In genomic region chr2:28955492-28955891, GRCh38 we compare ENCODE assay signal across 18 cellular contexts. TPM values are rescaled to one million over a fixed set of nuclear protein-coding genes. Genes with fewer than 3 reads are reported as not detected.
A peak's percentile ranks its signal among the peaks of the same experiment; 100 is the strongest.
DNase-seq lines count a peak whose midpoint lies in the region; ATAC-seq, FAIRE-seq and TF ChIP-seq lines count a peak whose summit lies in the region.
"Had no signal": no experiment of that assay in that cellular context is flagged by ENCODE, and none has a peak within 500 bp of the region (broad histone marks: within the 10 kb centered on the region; RNA-seq: fewer than 3 reads in every experiment).

No MANE protein-coding gene starts in this region.

- H3K9ac ChIP-seq in HepG2 (ENCODE audit: insufficient read depth, low read depth, low read length), result no peak overlapping the region
- H3K9ac ChIP-seq in K562 (ENCODE audit: insufficient read depth in 1 of 2, low read depth in 2 of 2, low read length in 2 of 2), result peak overlapping the region in 1 of 2 experiments; percentile 27; a peak in 1 of 4 replicates

- H3K36me3 Mint-ChIP-seq in immature natural killer cell, result no peaks in the 10 kb centered on the region

- H3K27ac Mint-ChIP-seq in immature natural killer cell, result no peak overlapping the region

- peak overlapping the region in 1 of 3 experiments; percentile 19; a peak in 2 of 6 replicates for H3K4me3 ChIP-seq in HepG2 (replicated peaks in 1 of 3; ENCODE audit: insufficient read depth in 1 of 3, low read depth in 2 of 3, low read length in 3 of 3)
- H3K4me3 ChIP-seq in right lobe of liver, result no peak overlapping the region
- H3K4me3 ChIP-seq in K562, result no peak overlapping the region
- H3K4me3 ChIP-seq: A549 had no signal

- H3K4me3 Mint-ChIP-seq in immature natural killer cell, result no peak overlapping the region

- no peaks in the 10 kb centered on the region for H3K9me3 ChIP-seq in HepG2 (ENCODE audit: low read length)
- no peaks in the 10 kb centered on the region for H3K9me3 ChIP-seq in right lobe of liver
- no peaks in the 10 kb centered on the region for H3K9me3 ChIP-seq in K562 (replicated peaks; ENCODE audit: control insufficient read depth, insufficient read depth, low read depth, low read length)
- H3K9me3 ChIP-seq: A549 had no signal

- peak overlapping the region; percentile 37 for H2AFZ ChIP-seq in HepG2 (ENCODE audit: low read length)
- H2AFZ ChIP-seq in K562 (ENCODE audit: low read depth, low read length), result peak overlapping the region; percentile 83; the same call in 1 of the 2 replicates

- no peaks in the 10 kb centered on the region for H4K20me1 ChIP-seq in HepG2 (ENCODE audit: insufficient read depth, low read length)
- H4K20me1 ChIP-seq in K562 (replicated peaks; ENCODE audit: control insufficient read depth, insufficient read depth, low read length), result peaks cover 4% of the 10 kb centered on the region; the same call in 1 of the 2 replicates

- TF ChIP-seq EP300 in HepG2 (IDR thresholded peaks at IDR 0.05; ENCODE audit: low read depth in 2 of 2, low read length in 2 of 2) (no peak), HepG2 (CRISPR knock-in tag; IDR thresholded peaks at IDR 0.05; ENCODE audit: borderline replicate concordance) (no peak), K562 (IDR thresholded peaks at IDR 0.05; ENCODE audit: low read length) (no peak)

- FAIRE-seq in HepG2 (lab: Jason Lieb, UNC) (no peak), K562 (lab: Jason Lieb, UNC) (peak; percentile 6)
- FAIRE-seq: A549, GM12891, GM18507 had no signal

- ATAC-seq in HepG2 (no peak; the same call in 2 of the 3 replicates), right lobe of liver (no peak), K562 (peak; percentile 24), GM21619 (IDR thresholded peaks at IDR 0.05; ENCODE audit: unreplicated experiment) (no peak)
- ATAC-seq: A549 had no signal

- no peaks in the 10 kb centered on the region for H3K9me3 Mint-ChIP-seq in immature natural killer cell

- DNase-seq in HepG2 (ENCODE audit: low spot score) (no peak), right lobe of liver (no peak), K562 (ENCODE audit: extremely low read depth in 1 of 4, low spot score in 3 of 4) (peak in 1 of 4 experiments; percentile 13), iPS-NIHi7 (ENCODE audit: extremely low spot score) (peak; percentile 39), NCI-H1694 treated with DMSO at 0.1 percent for 48 hours (lab: John Stamatoyannopoulos, UW) (no peak), immature natural killer cell (no peak)
- DNase-seq: C1 segment of cervical spinal cord, GF-D8, IMR-90, NCI-H1105 treated with DMSO at 0.1 percent for 48 hours, NCI-H187, NCI-H510A treated with DMSO at 0.1 percent for 48 hours, SHP77 treated with DMSO at 0.1 percent for 48 hours had no signal

- H3K4me1 Mint-ChIP-seq in immature natural killer cell, result peaks cover 5 to 8% of the 10 kb centered on the region in 2 donors

- peak overlapping the region; percentile 65 for H3K4me2 ChIP-seq in HepG2 (ENCODE audit: low read depth, low read length)
- peak overlapping the region; percentile 61 for H3K4me2 ChIP-seq in K562 (ENCODE audit: insufficient read depth, low read length)
- H3K4me2 ChIP-seq: A549 had no signal

- TF ChIP-seq POLR2A in HepG2 (IDR thresholded peaks at IDR 0.05; ENCODE audit: insufficient read depth in 1 of 2, low read depth in 2 of 2, low read length in 2 of 2), result no peak
- TF ChIP-seq POLR2A in right lobe of liver (IDR thresholded peaks at IDR 0.05), result no peak
- TF ChIP-seq POLR2A in K562 (conservative IDR thresholded peaks at IDR 0.05), result no peak

- TF ChIP-seq RAD21 in HepG2 (CRISPR knock-in tag; IDR thresholded peaks at IDR 0.05), result no peak
- no peak for TF ChIP-seq RAD21 in K562 (CRISPR knock-in tag; conservative IDR thresholded peaks at IDR 0.05 in 1 of 2, IDR thresholded peaks at IDR 0.05 in 1 of 2)

- H3K36me3 ChIP-seq in HepG2 (replicated peaks in 1 of 2; ENCODE audit: control insufficient read depth in 1 of 2, insufficient read depth in 2 of 2, low read length in 2 of 2), result no peaks in the 10 kb centered on the region
- no peaks in the 10 kb centered on the region for H3K36me3 ChIP-seq in right lobe of liver
- no peaks in the 10 kb centered on the region for H3K36me3 ChIP-seq in K562 (ENCODE audit: control insufficient read depth, insufficient read depth, low read length)

- no peak overlapping the region for H3K27ac ChIP-seq in HepG2 (ENCODE audit: extremely low read length, insufficient read depth, low read length)
- no peak overlapping the region for H3K27ac ChIP-seq in right lobe of liver
- no peak overlapping the region for H3K27ac ChIP-seq in K562 (ENCODE audit: extremely low read depth, low read depth, low read length)

- H3K79me2 ChIP-seq in HepG2 (ENCODE audit: insufficient read depth, low read length) (no peaks in the 10 kb centered on the region), K562 (ENCODE audit: control insufficient read depth, insufficient read depth, low read length) (no peaks in the 10 kb centered on the region)

- 16% methylated on average over 5 of the region's 5 CpGs for WGBS in HepG2 (ENCODE audit: low lambda C conversion rate)
- 56% methylated on average over 5 of the region's 5 CpGs for WGBS in right lobe of liver (ENCODE audit: insufficient coverage, low coverage, low lambda C conversion rate, missing lambda C conversion rate)
- WGBS in K562 (ENCODE audit: insufficient coverage, low coverage, missing lambda C conversion rate), result 9% methylated on average over 5 of the region's 5 CpGs

- POLR2A ChIA-PET in HepG2 (lab: Yijun Ruan, JAX), result no interaction called here
- POLR2A ChIA-PET in K562 (lab: Yijun Ruan, JAX), result interaction anchor here (0.6 kb wide), 1 partner anchor 254 kb away, joined by 3 read pairs; no protein-coding TSS in a partner anchor

- H3K27me3 ChIP-seq in HepG2 (ENCODE audit: control insufficient read depth in 1 of 2, insufficient read depth in 2 of 2, low read length in 2 of 2) (peaks cover 0 to 6% of the 10 kb centered on the region in 2 experiments; a peak in 2 of 5 replicates), right lobe of liver (no peaks in the 10 kb centered on the region), K562 (ENCODE audit: control insufficient read depth in 2 of 2, insufficient read depth in 2 of 2, low read length in 2 of 2) (peaks cover 10% of the 10 kb centered on the region in 2 experiments; a peak in 4 of 5 replicates)

- intact Hi-C loops in HepG2 (cut with micrococcal nuclease; ENCODE audit: unreplicated experiment) (loop anchor here (5.0 to 10.0 kb wide), 2 partner anchors 152 to 889 kb away; no protein-coding TSS in a partner anchor), right lobe of liver (cut with DNase I) (no loop called here), K562 (cut with micrococcal nuclease) (loop anchor here (5.0 to 10.0 kb wide), 5 partner anchors 57 to 1119 kb away; no protein-coding TSS in a partner anchor)

- H3K27me3 Mint-ChIP-seq in immature natural killer cell (ENCODE audit: low read depth in 3 of 3), result peaks cover 2 to 7% (median 3%) of the 10 kb centered on the region in 3 donors

- peaks cover 40% of the 10 kb centered on the region for H3K4me1 ChIP-seq in HepG2 (ENCODE audit: insufficient read depth, low read length)
- peaks cover 0 to 17% (median 7%) of the 10 kb centered on the region in 4 donors for H3K4me1 ChIP-seq in right lobe of liver
- peaks cover 6 to 10% of the 10 kb centered on the region in 2 experiments; a peak in 4 of 5 replicates for H3K4me1 ChIP-seq in K562 (replicated peaks in 1 of 2; ENCODE audit: control insufficient read depth in 2 of 2, insufficient read depth in 2 of 2, low read length in 2 of 2)

- H3K9me1 ChIP-seq in K562 (ENCODE audit: control insufficient read depth, insufficient read depth, low read length), result no peaks in the 10 kb centered on the region

- BruUV-seq in HepG2 (replicated peaks; lab: Mats Ljungman, UMichigan) (no TSS peak), K562 (replicated peaks; lab: Mats Ljungman, UMichigan) (no TSS peak)

- CTCF ChIA-PET in HepG2 (lab: Yijun Ruan, JAX; ENCODE audit: low intra/inter-chr PET ratio, low total read pairs), result interaction anchor here (2.2 kb wide), 1 partner anchor 241 kb away, joined by 23 read pairs; no protein-coding TSS in a partner anchor
- CTCF ChIA-PET in K562 (lab: Yijun Ruan, JAX; ENCODE audit: low intra/inter-chr PET ratio), result interaction anchor here (1.1 to 3.0 kb wide), 2 partner anchors 134 to 242 kb away, joined by 3 to 15 read pairs; no protein-coding TSS in a partner anchor

- in situ Hi-C loops in HepG2 (cut with HindIII; ENCODE audit: extremely low pct_ligation_motif_present, low pct_unique_long_range_greater_than_20kb), result loop anchor here (5.0 to 25.0 kb wide), 2 partner anchors 237 to 1107 kb away; no protein-coding TSS in a partner anchor
- in situ Hi-C loops in K562 (cut with MboI), result loop anchor here (5.0 to 25.0 kb wide), 3 partner anchors 133 to 1107 kb away; no protein-coding TSS in a partner anchor

- no peak for TF ChIP-seq CTCF in HepG2 (CRISPR knock-in tag; IDR thresholded peaks at IDR 0.05)
- no peak for TF ChIP-seq CTCF in right lobe of liver (IDR thresholded peaks at IDR 0.05)
- TF ChIP-seq CTCF in K562 (IDR thresholded peaks at IDR 0.05 in 2 of 3, conservative IDR thresholded peaks at IDR 0.05 in 1 of 3; ENCODE audit: insufficient read depth in 2 of 3, low read depth in 1 of 3, low read length in 3 of 3), result no peak

RNA-seq across cellular contexts. Expression of gene TOGARAM2, which starts 25.6 kb away (rescaled TPM):
- total RNA-seq in HepG2 (2016; rRNA removed; fragmentation: Illumina TruSeq; extraction: Trizol) (under 0.01 TPM in 1 of 2 replicates, not detected in the other), right lobe of liver (under 1 TPM in 5 of 6 experiments, not detected in 1; 0.06 to 0.37 (median 0.14) TPM), K562 (2014; rRNA removed) (not detected in 2 replicates), K562 (2014; rRNA removed; fragmentation: Illumina TruSeq; extraction: Trizol) (not detected in 2 replicates), K562 (2015; rRNA removed; fragmentation: Illumina TruSeq; extraction: Trizol) (not detected in 2 replicates), K562 (2021) (not detected in 2 replicates)
- not detected in 2 replicates for total RNA-seq in HepG2 (2016; cell fraction: cytosol; rRNA removed; fragmentation: Illumina TruSeq; extraction: Trizol; ENCODE audit: low read depth)
- total RNA-seq in HepG2 (2016; cell fraction: insoluble cytoplasmic fraction; rRNA removed; fragmentation: Illumina TruSeq; extraction: Trizol), result not detected in 2 replicates
- not detected in 2 replicates for total RNA-seq in HepG2 (2016; cell fraction: membrane; rRNA removed; fragmentation: Illumina TruSeq; extraction: Trizol)
- total RNA-seq in HepG2 (2016; cell fraction: nucleus; rRNA removed; fragmentation: Illumina TruSeq; extraction: Trizol), result 0.06 and 0.19 TPM in 2 replicates
- polyA plus RNA-seq in HepG2 (2011; rRNA removed) (0.05 TPM in 2 replicates), K562 (2011; rRNA removed) (not detected in 2 replicates), K562 (2014; fragmentation: Illumina TruSeq; extraction: Trizol) (not detected in 2 replicates), K562 (2014; fragmentation: Nextera tagmentation; extraction: Ambion mirVana) (not detected), K562 (2014; rRNA removed) (not detected in 2 replicates), immature natural killer cell (10 to 100 TPM in 1 of 3 donors, 1 to 10 TPM in 2; 3.1 to 13.0 (median 9.5) TPM)
- 0.04 and 0.13 TPM in 2 replicates for polyA plus RNA-seq in HepG2 (2011; cell fraction: cytosol; rRNA removed)
- 0.36 and 0.74 TPM in 2 replicates for polyA plus RNA-seq in HepG2 (2011; cell fraction: nucleus; rRNA removed)
- polyA plus RNA-seq in HepG2 (2012), result 0.04 TPM in 1 of 2 replicates, not detected in the other
- not detected in 2 replicates for polyA plus RNA-seq in HepG2 (2016; cell fraction: cytosol; fragmentation: Illumina TruSeq; extraction: Trizol; ENCODE audit: low read depth)
- not detected in 2 replicates for polyA plus RNA-seq in HepG2 (2016; cell fraction: insoluble cytoplasmic fraction; fragmentation: Illumina TruSeq; extraction: Trizol; ENCODE audit: low read depth)
- not detected in 2 replicates for polyA plus RNA-seq in HepG2 (2016; cell fraction: membrane; fragmentation: Illumina TruSeq; extraction: Trizol; ENCODE audit: low read depth)
- 0.61 TPM in 1 of 2 replicates, not detected in the other for polyA plus RNA-seq in HepG2 (2016; cell fraction: nucleus; fragmentation: Illumina TruSeq; extraction: Trizol; ENCODE audit: insufficient read depth, low read depth)
- polyA minus RNA-seq in HepG2 (2011; rRNA and poly(A)+ RNA removed; ENCODE audit: low replicate concordance), result 0.02 and 1.6 TPM in 2 replicates
- polyA minus RNA-seq in HepG2 (2011; cell fraction: cytosol; rRNA and poly(A)+ RNA removed), result not detected in 2 replicates
- 1.0 TPM in 1 of 2 replicates, not detected in the other for polyA minus RNA-seq in HepG2 (2011; cell fraction: nucleus; rRNA and poly(A)+ RNA removed)
- total RNA-seq in K562 (2011; cell fraction: chromatin; rRNA removed; ENCODE audit: low replicate concordance), result not detected in 2 replicates
- not detected in 2 replicates for total RNA-seq in K562 (2011; cell fraction: nucleolus; rRNA removed)
- total RNA-seq in K562 (2011; cell fraction: nucleoplasm; rRNA removed), result 0.08 TPM in 1 of 2 replicates, not detected in the other
- polyA plus RNA-seq in K562 (2011; cell fraction: cytosol; rRNA removed), result under 0.01 TPM in 1 of 2 replicates, not detected in the other
- polyA plus RNA-seq in K562 (2011; cell fraction: nucleus; rRNA removed), result 0.01 TPM in 1 of 2 replicates, not detected in the other
- not detected in 2 replicates for polyA plus RNA-seq in K562 (2012)
- not detected in 2 replicates for polyA minus RNA-seq in K562 (2011; rRNA and poly(A)+ RNA removed)
- polyA minus RNA-seq in K562 (2011; cell fraction: cytosol; rRNA and poly(A)+ RNA removed), result not detected in 2 replicates
- polyA minus RNA-seq in K562 (2011; cell fraction: nucleus; rRNA and poly(A)+ RNA removed), result not detected in 2 replicates
- total RNA-seq: RPMI7951 had no signal

Comparison
In these comparisons a context has a peak if more than half of its experiments do, and no peak if none do; other contexts are left out.
1. intact Hi-C loops: an anchor here in HepG2 (5.0 to 10.0 kb wide) and K562 (5.0 to 10.0 kb wide); none called in right lobe of liver.
2. Of the 241 proteins assayed by ChIP-seq in both HepG2 and K562: peak only in HepG2: NFYB; only in K562: none; in both: none; in neither: 240.